Comparison of ENCODE assay signal across 12 cellular contexts in genomic region chr3:185979721-185980121, GRCh38.
"Had no signal": no experiment of that assay in that cellular context is flagged by ENCODE, and none has a peak within 500 bp of the region (broad histone marks: within the 10 kb centered on the region; RNA-seq: fewer than 3 reads in every experiment).

No MANE protein-coding gene starts in this region.

- DNase-seq: activated B cell treated with CpG ODN at 0.5 μM for 24 hours; activated CD4-positive, alpha-beta T cell treated with anti-CD3 and anti-CD28 coated beads, Interleukin-2, amount 10 ng/mL, durations not matched to agents 7 days and 5 days; amygdala; lower lobe of right lung; mucosa of descending colon; occipital lobe; right cardiac atrium; T1000 had no signal

- H2AFZ ChIP-seq: hepatocyte had no signal

- H3K79me2 ChIP-seq: hepatocyte had no signal

- H3K36me3 ChIP-seq: lower lobe of right lung, tibial nerve had no signal

- H3K27ac ChIP-seq: hepatocyte, lower lobe of right lung, tibial nerve had no signal

- H3K4me3 ChIP-seq: hepatocyte, lower lobe of right lung, mucosa of descending colon, tibial nerve had no signal

- H3K9me3 ChIP-seq: lower lobe of right lung, mucosa of descending colon, tibial nerve had no signal

- ATAC-seq: lower lobe of right lung; mucosa of descending colon; natural killer cell treated with Interleukin-12 subunit alpha and Interleukin-12 subunit beta and Interleukin-15 and Interleukin-18, amount 100 ng/mL, for 72 hours; right cardiac atrium; stimulated activated memory B cell treated with anti-CD40 and anti-IgM and Interleukin-4, amounts not matched to agents 10 μg/mL and 1 μg/mL and 100 μg/mL, for 72 hours had no signal

- H3K27me3 ChIP-seq: hepatocyte, tibial nerve had no signal

- H3K4me2 ChIP-seq: hepatocyte had no signal
